Comparison of ENCODE assay signal across 18 cellular contexts in the genomic region with DNA sequence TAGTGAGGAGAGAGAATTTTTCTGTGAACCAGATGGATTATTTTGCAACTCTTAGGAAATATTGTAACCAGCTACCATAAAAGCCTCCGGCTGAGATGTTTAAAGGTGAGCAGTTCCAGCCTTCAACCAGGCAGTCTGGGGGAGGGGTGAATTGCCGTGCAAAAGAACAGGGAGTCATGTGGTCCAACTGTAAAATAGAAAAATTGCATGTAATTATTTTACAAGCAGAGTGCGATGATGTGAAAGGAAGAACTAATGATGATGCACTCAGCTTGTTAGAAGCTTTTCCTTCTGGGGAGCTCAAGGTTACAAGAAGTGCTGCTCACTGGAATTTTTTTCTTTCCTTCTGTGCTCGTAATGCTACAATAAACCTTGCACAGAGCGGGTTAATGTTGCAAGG.
DNase-seq lines count a peak whose midpoint lies in the region; ATAC-seq and TF ChIP-seq lines count a peak whose summit lies in the region.
"Had no signal": no experiment of that assay in that cellular context is flagged by ENCODE, and none has a peak within 500 bp of the region (broad histone marks: within the 10 kb centered on the region; RNA-seq: fewer than 3 reads in every experiment).

No MANE protein-coding gene starts in this region.

- H3K27ac Mint-ChIP-seq in nephron = peak overlapping the region in 2 of 3 experiments; percentile 70 to 72
- no peak overlapping the region for H3K27ac Mint-ChIP-seq in activated T-helper 17 cell treated with anti-CD3 and anti-CD28 coated beads, Interleukin-2, amount 50 U/mL, for 72 hours

- no peaks in the 10 kb centered on the region for H3K9me3 ChIP-seq in breast epithelium
- H3K9me3 ChIP-seq: A549, SJSA1 had no signal

- no peak for TF ChIP-seq POLR2A in breast epithelium (IDR thresholded peaks at IDR 0.05)

- no peaks in the 10 kb centered on the region for H3K27me3 ChIP-seq in breast epithelium

- H3K4me1 Mint-ChIP-seq in nephron = peaks cover 4% of the 10 kb centered on the region
- H3K4me1 Mint-ChIP-seq in activated T-helper 17 cell treated with anti-CD3 and anti-CD28 coated beads, Interleukin-2, amount 50 U/mL, for 72 hours = no peaks in the 10 kb centered on the region

- no peaks in the 10 kb centered on the region for H3K36me3 Mint-ChIP-seq in nephron (ENCODE audit: low read depth)
- H3K36me3 Mint-ChIP-seq in activated T-helper 17 cell treated with anti-CD3 and anti-CD28 coated beads, Interleukin-2, amount 50 U/mL, for 72 hours (ENCODE audit: low read depth) = no peaks in the 10 kb centered on the region

- H3K4me3 ChIP-seq in breast epithelium = no peak overlapping the region
- H3K4me3 ChIP-seq: A549, GM23248, K562, PC-9, SJSA1 had no signal

- DNase-seq in NCI-H748 (lab: John Stamatoyannopoulos, UW; ENCODE audit: unreplicated experiment) (peak; percentile 42), NCI-H748 treated with DMSO at 0.1 percent for 48 hours (lab: John Stamatoyannopoulos, UW) (no peak), NCI-H69 (lab: John Stamatoyannopoulos, UW) (peak; percentile 67), breast epithelium (ENCODE audit: low spot score in 2 of 2) (no peak)
- DNase-seq: DND-41, GM23248, NCI-H2029, NCI-H446, NCI-H774, PC-9 had no signal

- ATAC-seq in GM19035 (IDR thresholded peaks at IDR 0.05; ENCODE audit: unreplicated experiment) = no peak
- no peak for ATAC-seq in activated T-helper 17 cell treated with anti-CD3 and anti-CD28 coated beads, Interleukin-2, amount 50 U/mL, for 72 hours (replicated peaks)
- ATAC-seq: A549, HCT116, K562 had no signal

- no peaks in the 10 kb centered on the region for H3K9me3 Mint-ChIP-seq in nephron
- H3K9me3 Mint-ChIP-seq in activated T-helper 17 cell treated with anti-CD3 and anti-CD28 coated beads, Interleukin-2, amount 50 U/mL, for 72 hours = no peaks in the 10 kb centered on the region

- H3K36me3 ChIP-seq in breast epithelium = no peaks in the 10 kb centered on the region
- H3K36me3 ChIP-seq: SJSA1 had no signal

- intact Hi-C loops in breast epithelium (cut with DNase I; ENCODE audit: low total_unique reads) = no loop called here

- peaks cover 5% of the 10 kb centered on the region for H3K27me3 Mint-ChIP-seq in nephron (ENCODE audit: low read depth)
- H3K27me3 Mint-ChIP-seq in activated T-helper 17 cell treated with anti-CD3 and anti-CD28 coated beads, Interleukin-2, amount 50 U/mL, for 72 hours = peaks cover 3% of the 10 kb centered on the region

- H3K4me3 Mint-ChIP-seq in nephron = no peak overlapping the region
- H3K4me3 Mint-ChIP-seq in activated T-helper 17 cell treated with anti-CD3 and anti-CD28 coated beads, Interleukin-2, amount 50 U/mL, for 72 hours = no peak overlapping the region

- H3K27ac ChIP-seq in breast epithelium = no peak overlapping the region
- H3K27ac ChIP-seq: A549, C4-2B, GM23248, PC-9, SJSA1 had no signal

- H3K4me1 ChIP-seq in breast epithelium = no peaks in the 10 kb centered on the region
- H3K4me1 ChIP-seq: A549, SJSA1 had no signal

- no peak for TF ChIP-seq CTCF in nephron (IDR thresholded peaks at IDR 0.05; ENCODE audit: unreplicated experiment in 3 of 3)
- TF ChIP-seq CTCF in breast epithelium (IDR thresholded peaks at IDR 0.05) = no peak

Comparison
In these comparisons a context has a peak if more than half of its experiments do, and no peak if none do; other contexts are left out.
1. DNase-seq: peak in NCI-H748 (single experiment) and NCI-H69 (single experiment); none in NCI-H748 treated with DMSO at 0.1 percent for 48 hours (single experiment) and breast epithelium (0 of 2).